ENCODE assay signal across 19 cellular contexts in the genomic region with DNA sequence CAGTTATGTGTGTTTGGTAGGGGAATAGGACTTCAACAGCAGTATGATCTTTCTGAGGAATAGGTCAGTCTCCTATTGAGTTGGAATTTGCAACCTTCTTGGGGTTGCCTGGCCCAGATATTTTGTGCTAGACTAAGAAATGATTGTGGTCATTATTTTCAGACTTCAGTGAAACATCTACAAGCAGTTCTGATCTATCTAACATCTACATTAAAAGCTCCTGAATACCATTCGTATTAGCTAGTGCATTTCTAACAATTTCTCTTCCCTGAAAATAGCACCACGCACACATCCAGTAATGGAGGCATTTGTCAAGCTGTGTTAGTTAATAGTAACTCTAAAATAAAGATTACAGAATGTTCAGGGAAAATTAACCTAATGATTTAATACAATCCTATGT.
DNase-seq lines count a peak whose midpoint lies in the region; ATAC-seq and TF ChIP-seq lines count a peak whose summit lies in the region.
"Had no signal": no experiment of that assay in that cellular context is flagged by ENCODE, and none has a peak within 500 bp of the region (broad histone marks: within the 10 kb centered on the region; RNA-seq: fewer than 3 reads in every experiment).

No MANE protein-coding gene starts in this region.

- H3K36me3 Mint-ChIP-seq in chondrocyte (ENCODE audit: low read depth): no peaks in the 10 kb centered on the region
- H3K36me3 Mint-ChIP-seq in activated CD4-positive, alpha-beta T cell treated with anti-CD3 and anti-CD28 coated beads for 36 hours (ENCODE audit: low read depth): no peaks in the 10 kb centered on the region
- H3K36me3 Mint-ChIP-seq: IgD-negative memory B cell had no signal

- H3K4me1 Mint-ChIP-seq in chondrocyte (ENCODE audit: low read depth): peaks cover 52% of the 10 kb centered on the region
- H3K4me1 Mint-ChIP-seq in activated CD4-positive, alpha-beta T cell treated with anti-CD3 and anti-CD28 coated beads for 36 hours: no peaks in the 10 kb centered on the region
- H3K4me1 Mint-ChIP-seq: GM23338, IgD-negative memory B cell had no signal

- no peak overlapping the region for H3K4me3 Mint-ChIP-seq in chondrocyte (ENCODE audit: unreplicated experiment)
- H3K4me3 Mint-ChIP-seq in activated CD4-positive, alpha-beta T cell treated with anti-CD3 and anti-CD28 coated beads for 36 hours: no peak overlapping the region
- H3K4me3 Mint-ChIP-seq: CD4-positive, alpha-beta T cell; GM23338; IgD-negative memory B cell had no signal

- no peaks in the 10 kb centered on the region for H3K27me3 Mint-ChIP-seq in chondrocyte (ENCODE audit: low read depth)
- no peaks in the 10 kb centered on the region for H3K27me3 Mint-ChIP-seq in activated CD4-positive, alpha-beta T cell treated with anti-CD3 and anti-CD28 coated beads for 36 hours
- H3K27me3 Mint-ChIP-seq: CD4-positive, alpha-beta T cell; IgD-negative memory B cell had no signal

- no peak for TF ChIP-seq CTCF in AG10803 (conservative IDR thresholded peaks at IDR 0.05; ENCODE audit: low read length)
- no peak for TF ChIP-seq CTCF in chondrocyte (IDR thresholded peaks at IDR 0.05)

- ATAC-seq in activated CD4-positive, alpha-beta T cell treated with anti-CD3 and anti-CD28 coated beads for 36 hours: no peak
- ATAC-seq: GM23338 had no signal

- intact Hi-C loops in activated CD4-positive, alpha-beta T cell treated with anti-CD3 and anti-CD28 coated beads for 36 hours (cut with DNase I, micrococcal nuclease): no loop called here

- CTCF ChIA-PET in activated CD4-positive, alpha-beta T cell treated with anti-CD3 and anti-CD28 coated beads for 36 hours (lab: Charles Lee): interaction anchor here (1.0 kb wide), 1 partner anchor 343 kb away, joined by 3 read pairs; no protein-coding TSS in a partner anchor

- peak overlapping the region; percentile 66 for H3K27ac Mint-ChIP-seq in chondrocyte (ENCODE audit: unreplicated experiment)
- H3K27ac Mint-ChIP-seq in activated CD4-positive, alpha-beta T cell treated with anti-CD3 and anti-CD28 coated beads for 36 hours: no peak overlapping the region
- H3K27ac Mint-ChIP-seq: CD4-positive, alpha-beta T cell; GM23338; IgD-negative memory B cell had no signal

- DNase-seq in AG10803 (ENCODE audit: low read depth) (peak; percentile 9), NCI-H226 (peak; percentile 64), chondrocyte (ENCODE audit: low spot score) (no peak), non-pigmented ciliary epithelial cell (ENCODE audit: low read depth) (peak; percentile 65), NCI-H1417 treated with DMSO at 0.1 percent for 48 hours (lab: John Stamatoyannopoulos, UW) (no peak), AML-193 (lab: John Stamatoyannopoulos, UW) (no peak)
- no peak for DNase-seq in activated CD4-positive, alpha-beta T cell treated with anti-CD3 and anti-CD28 coated beads for 36 hours
- no peak for DNase-seq in NK-92 treated with Interleukin-12 subunit alpha and Interleukin-12 subunit beta, amount 100 ng/mL, for 24 hours (lab: John Stamatoyannopoulos, UW)
- DNase-seq: BE2C; CD4-positive, alpha-beta T cell; COR-L47; DMS79 treated with DMSO at 0.1 percent for 48 hours; MV-4-11; NCI-H1417; NCI-H187; SHP77 treated with DMSO at 0.1 percent for 48 hours had no signal

- no peak overlapping the region for H3K4me3 ChIP-seq in AG10803 (ENCODE audit: low read length)
- H3K4me3 ChIP-seq: GM23338, HAP-1 had no signal

- H3K9me3 Mint-ChIP-seq in chondrocyte (ENCODE audit: low read depth): peaks cover 3% of the 10 kb centered on the region
- no peaks in the 10 kb centered on the region for H3K9me3 Mint-ChIP-seq in activated CD4-positive, alpha-beta T cell treated with anti-CD3 and anti-CD28 coated beads for 36 hours (ENCODE audit: low read depth)
- H3K9me3 Mint-ChIP-seq: GM23338 had no signal

- POLR2A ChIA-PET in activated CD4-positive, alpha-beta T cell treated with anti-CD3 and anti-CD28 coated beads for 36 hours (lab: Charles Lee): no interaction called here

Comparison
In these comparisons a context has a peak if more than half of its experiments do, and no peak if none do; other contexts are left out.
1. DNase-seq: peak in AG10803 (single experiment), NCI-H226 (single experiment) and non-pigmented ciliary epithelial cell (single experiment); none in chondrocyte (single experiment), activated CD4-positive, alpha-beta T cell treated with anti-CD3 and anti-CD28 coated beads for 36 hours (single experiment), NK-92 treated with Interleukin-12 subunit alpha and Interleukin-12 subunit beta, amount 100 ng/mL, for 24 hours (single experiment), NCI-H1417 treated with DMSO at 0.1 percent for 48 hours (single experiment) and AML-193 (0 of 2).